ENCODE assay signal across 8 cellular contexts in the genomic region with DNA sequence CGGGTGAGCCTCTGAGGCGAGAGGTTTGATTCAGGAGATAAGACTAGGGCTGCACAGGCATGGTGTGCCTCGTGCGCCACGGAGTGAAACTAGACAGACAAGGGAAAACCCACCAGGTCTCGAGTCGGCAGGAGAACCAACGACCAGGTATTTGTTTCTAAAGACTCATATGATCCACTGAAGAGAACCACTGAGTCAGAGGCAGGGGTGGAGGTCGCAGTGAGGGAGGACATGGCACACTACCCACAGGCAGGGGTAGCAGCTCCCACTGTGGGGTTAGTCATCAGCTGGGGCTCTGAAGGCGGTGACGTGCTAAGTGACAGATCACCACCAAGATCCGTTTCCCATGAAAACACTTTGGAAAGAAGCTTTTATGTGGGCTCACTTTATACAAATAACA. TPM values are rescaled to one million over a fixed set of nuclear protein-coding genes. Genes with fewer than 3 reads are reported as not detected.
DNase-seq lines count a peak whose midpoint lies in the region; ATAC-seq and TF ChIP-seq lines count a peak whose summit lies in the region.

No MANE protein-coding gene starts in this region.

- no peak overlapping the region for H3K4me3 ChIP-seq in CD8-positive, alpha-beta memory T cell (ENCODE audit: low read length)
- H3K4me3 ChIP-seq in cardiac fibroblast (replicated peaks in 1 of 2; ENCODE audit: low read depth in 2 of 2, low read length in 2 of 2), result no peak overlapping the region

- no peaks in the 10 kb centered on the region for H3K36me3 ChIP-seq in CD8-positive, alpha-beta memory T cell (ENCODE audit: insufficient read depth, low read length)

- peak overlapping the region; percentile 10 for H3K27ac ChIP-seq in CD8-positive, alpha-beta memory T cell (ENCODE audit: low read depth, low read length)

- H3K27ac Mint-ChIP-seq in CD8-positive, alpha-beta memory T cell, result peak overlapping the region; percentile 29 to 92 (median 70)

- peaks cover 0 to 4% (median 3%) of the 10 kb centered on the region in 3 donors for H3K36me3 Mint-ChIP-seq in CD8-positive, alpha-beta memory T cell

- H3K27me3 Mint-ChIP-seq in CD8-positive, alpha-beta memory T cell, result no peaks in the 10 kb centered on the region

- no peak for ATAC-seq in GM19467 (IDR thresholded peaks at IDR 0.05; ENCODE audit: unreplicated experiment)
- no peak for ATAC-seq in GM21423 (IDR thresholded peaks at IDR 0.05; ENCODE audit: unreplicated experiment)

- no peaks in the 10 kb centered on the region for H3K27me3 ChIP-seq in CD8-positive, alpha-beta memory T cell (ENCODE audit: insufficient read depth, low read length, poor library complexity, severe bottlenecking)

- H3K9me3 Mint-ChIP-seq in CD8-positive, alpha-beta memory T cell, result no peaks in the 10 kb centered on the region

- TF ChIP-seq CTCF in cardiac fibroblast (IDR thresholded peaks at IDR 0.05; ENCODE audit: low read depth, low read length), result no peak

- DNase-seq in CD8-positive, alpha-beta memory T cell, result peak; percentile 9 to 64 (median 23)
- peak; percentile 71 to 75 for DNase-seq in activated CD4-positive, alpha-beta T cell treated with anti-CD3 and anti-CD28 coated beads for 24 hours (ENCODE audit: low read depth in 2 of 2)
- DNase-seq in cardiac fibroblast (ENCODE audit: low read depth in 2 of 2) (peak; percentile 55 to 70), inferior parietal cortex (ENCODE audit: extremely low spot score) (no peak), dedifferentiated amniotic fluid mesenchymal stem cell (ENCODE audit: extremely low spot score) (no peak)
- DNase-seq in stimulated activated CD4-positive, alpha-beta T cell treated with anti-CD3 and anti-CD28 coated beads, Interleukin-1b, Interleukin-23, amount 100 ng/mL, for 1 hour (ENCODE audit: low read depth in 2 of 2), result peak; percentile 44 to 61

- H3K4me1 ChIP-seq in CD8-positive, alpha-beta memory T cell (ENCODE audit: insufficient read depth, low read length), result peaks cover 35% of the 10 kb centered on the region

- POLR2A ChIA-PET in CD8-positive, alpha-beta memory T cell (lab: Charles Lee), result no interaction called here

- H3K4me1 Mint-ChIP-seq in CD8-positive, alpha-beta memory T cell, result peaks cover 74 to 90% (median 88%) of the 10 kb centered on the region in 3 donors

- CTCF ChIA-PET in CD8-positive, alpha-beta memory T cell (lab: Charles Lee), result interaction anchor here (0.8 to 1.9 kb wide), 2 partner anchors 34 to 38 kb away, joined by 3 to 5 read pairs; no protein-coding TSS in a partner anchor

- peak overlapping the region; percentile 46 to 86 (median 78) for H3K4me3 Mint-ChIP-seq in CD8-positive, alpha-beta memory T cell

- H3K9me3 ChIP-seq in CD8-positive, alpha-beta memory T cell (ENCODE audit: low read length), result no peaks in the 10 kb centered on the region

RNA-seq across cellular contexts. Expression of a gene that starts 45.7 kb away (rescaled TPM):
- 10 to 100 TPM; 49.4 to 49.7 TPM for total RNA-seq in CD8-positive, alpha-beta memory T cell
- 3.6 TPM for polyA plus RNA-seq in CD8-positive, alpha-beta memory T cell

Comparison
In these comparisons a context has a peak if more than half of its experiments do, and no peak if none do; other contexts are left out.
1. DNase-seq: peak in CD8-positive, alpha-beta memory T cell (5 of 5), activated CD4-positive, alpha-beta T cell treated with anti-CD3 and anti-CD28 coated beads for 24 hours (2 of 2), cardiac fibroblast (2 of 2) and stimulated activated CD4-positive, alpha-beta T cell treated with anti-CD3 and anti-CD28 coated beads, Interleukin-1b, Interleukin-23, amount 100 ng/mL, for 1 hour (2 of 2); none in inferior parietal cortex (single experiment) and dedifferentiated amniotic fluid mesenchymal stem cell (single experiment).